ENCODE assay signal across 8 cellular contexts in the genomic region with DNA sequence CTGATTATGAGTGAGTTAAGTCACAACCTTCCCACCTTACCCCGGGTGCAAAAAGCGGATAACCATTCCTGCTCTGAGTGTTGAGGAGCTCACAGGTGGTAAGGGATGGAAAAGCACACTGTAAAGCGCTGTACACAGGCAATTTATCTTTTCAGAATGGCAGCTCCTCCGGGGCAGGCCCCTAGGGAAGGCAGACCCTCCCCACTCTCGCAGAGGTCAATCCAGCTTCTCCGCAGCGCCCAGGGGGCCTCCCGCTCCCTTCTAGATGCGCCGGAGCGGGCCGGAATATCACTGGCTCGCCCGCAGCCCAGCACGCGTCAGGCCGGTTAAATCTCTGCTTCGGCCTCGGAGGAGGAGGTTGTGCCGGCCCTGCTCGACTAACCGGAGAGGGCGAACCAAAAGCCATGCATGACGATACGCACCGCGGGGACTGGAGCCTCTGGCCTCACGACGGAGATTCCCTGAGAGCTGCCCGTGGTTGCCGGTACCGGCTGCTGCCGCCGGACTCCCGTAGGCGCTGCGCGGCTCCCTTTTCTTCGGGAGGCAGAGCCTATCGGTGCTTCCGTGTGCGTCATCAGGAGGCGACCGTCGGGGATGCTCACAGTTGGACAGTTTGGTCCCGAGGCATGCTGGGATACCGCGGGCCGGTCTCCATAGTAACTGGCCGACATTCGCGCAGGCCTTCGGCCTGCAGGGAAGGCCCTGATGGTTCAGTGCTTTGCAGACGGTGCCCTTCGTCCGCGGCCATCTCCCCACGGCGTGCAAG. TPM values are rescaled to one million over a fixed set of nuclear protein-coding genes. Genes with fewer than 3 reads are reported as not detected.
DNase-seq lines count a peak whose midpoint lies in the region; ATAC-seq and TF ChIP-seq lines count a peak whose summit lies in the region.

A gene with protein sequence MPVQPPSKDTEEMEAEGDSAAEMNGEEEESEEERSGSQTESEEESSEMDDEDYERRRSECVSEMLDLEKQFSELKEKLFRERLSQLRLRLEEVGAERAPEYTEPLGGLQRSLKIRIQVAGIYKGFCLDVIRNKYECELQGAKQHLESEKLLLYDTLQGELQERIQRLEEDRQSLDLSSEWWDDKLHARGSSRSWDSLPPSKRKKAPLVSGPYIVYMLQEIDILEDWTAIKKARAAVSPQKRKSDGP (minus strand): TSS at position 555 of the 766 bp plus-strand sequence. CDS start 2,870 bp downstream, outside the sequence.

- peak within 1 kb of the TSS; percentile 82 for H2AFZ ChIP-seq in PC-3 (ENCODE audit: low read length)

- peaks cover 8% of the 10 kb centered on the region; the same call in 1 of the 2 replicates for H3K36me3 ChIP-seq in PC-3 (ENCODE audit: low read depth, low read length)

- peak; percentile 60 for DNase-seq in DMS 273 treated with DMSO at 0.1 percent for 48 hours (lab: John Stamatoyannopoulos, UW)
- peak; percentile 94 for DNase-seq in Jurkat, Clone E6-1 (ENCODE audit: low read depth, low spot score)
- peak; percentile 99 for DNase-seq in PC-3
- peak; percentile 93 for DNase-seq in activated T-cell treated with anti-CD3 and anti-CD28 coated beads for 48 hours (ENCODE audit: low read depth)
- peak; percentile 76 for DNase-seq in epithelial cell of proximal tubule (ENCODE audit: low read depth)
- peak; percentile 99 for DNase-seq in mucosa of gallbladder (ENCODE audit: low spot score)
- DNase-seq in stimulated activated CD8-positive, alpha-beta memory T cell treated with anti-CD3 and anti-CD28 coated beads, Interleukin-4, amount 100 ng/mL, for 24 hours (ENCODE audit: low read depth), result peak; percentile 95

- no peaks in the 10 kb centered on the region for H3F3A ChIP-seq in PC-3 (ENCODE audit: low read length, unreplicated experiment)

- ATAC-seq in GM21529 (IDR thresholded peaks at IDR 0.05; ENCODE audit: unreplicated experiment) (peak; percentile 59), PC-3 (peak; percentile 69)

- H3K27ac ChIP-seq in PC-3 (ENCODE audit: low read length), result peak within 1 kb of the TSS; percentile 21; the same call in 1 of the 2 replicates

- H4K20me1 ChIP-seq in PC-3 (ENCODE audit: low read length), result no peaks in the 10 kb centered on the region

- H3K9ac ChIP-seq in PC-3 (ENCODE audit: low read length), result peak within 1 kb of the TSS; percentile 87

- CTCF ChIA-PET in PC-3 (lab: Charles Lee), result interaction anchor here (0.6 to 0.9 kb wide), 3 partner anchors 9 to 42 kb away, joined by 3 to 5 read pairs (median 4); a partner anchor contains a TSS

- no peaks in the 10 kb centered on the region for H3K9me3 ChIP-seq in PC-3 (ENCODE audit: low read length)

- peaks cover 39% of the 10 kb centered on the region for H3K79me2 ChIP-seq in PC-3 (ENCODE audit: low read length)

- peak within 1 kb of the TSS; percentile 92 for H3K4me2 ChIP-seq in PC-3 (ENCODE audit: low read length)

- peak within 1 kb of the TSS; percentile 79 for H3K4me3 ChIP-seq in Jurkat, Clone E6-1 (ENCODE audit: low read length)
- H3K4me3 ChIP-seq in PC-3 (ENCODE audit: low read length), result peak within 1 kb of the TSS; percentile 94
- H3K4me3 ChIP-seq in epithelial cell of proximal tubule (ENCODE audit: low read depth, low read length), result peak within 1 kb of the TSS; percentile 88

- POLR2A ChIA-PET in PC-3 (lab: Charles Lee; ENCODE audit: unreplicated experiment), result interaction anchor here (0.5 to 0.7 kb wide), 3 partner anchors 10 to 122 kb away, joined by 3 to 4 read pairs (median 3); a partner anchor contains a TSS

- no peaks in the 10 kb centered on the region for H3K9me2 ChIP-seq in PC-3 (replicated peaks; ENCODE audit: low read length)

- no peak for TF ChIP-seq CTCF in PC-3 (conservative IDR thresholded peaks at IDR 0.05; ENCODE audit: low read depth, low read length)
- TF ChIP-seq CTCF in epithelial cell of proximal tubule (conservative IDR thresholded peaks at IDR 0.05; ENCODE audit: low read depth, low read length), result no peak

- intact Hi-C loops in PC-3 (cut with micrococcal nuclease), result no loop called here

- TSS peak; percentile 60 for BruUV-seq in PC-3 (replicated peaks; lab: Mats Ljungman, UMichigan)

- H3K27me3 ChIP-seq in PC-3 (ENCODE audit: low read length), result no peaks in the 10 kb centered on the region

- peaks cover 35% of the 10 kb centered on the region for H3K4me1 ChIP-seq in PC-3 (ENCODE audit: insufficient read depth, low read length)

RNA-seq across cellular contexts. Expression of the gene that starts here (rescaled TPM):
- polyA plus RNA-seq in Jurkat, Clone E6-1 (2012; ENCODE audit: insufficient read depth, insufficient read length), result 75.8 TPM
- 123 and 176 TPM in 2 replicates for total RNA-seq in PC-3 (2014; rRNA removed)
- 72.0 and 95.1 TPM in 2 replicates for total RNA-seq in epithelial cell of proximal tubule
- total RNA-seq in mucosa of gallbladder, result 32.2 TPM

Comparison
In these comparisons a context has a peak if more than half of its experiments do, and no peak if none do; other contexts are left out.
1. Peak in every context shown above with its lines: DNase-seq, ATAC-seq, H3K4me3 ChIP-seq and H3K27ac ChIP-seq.